Comparison of ENCODE assay signal across 21 cellular contexts in genomic region chr1:14775434-14775833, GRCh38.
DNase-seq lines count a peak whose midpoint lies in the region; ATAC-seq, FAIRE-seq and TF ChIP-seq lines count a peak whose summit lies in the region.
"Had no signal": no experiment of that assay in that cellular context is flagged by ENCODE, and none has a peak within 500 bp of the region (broad histone marks: within the 10 kb centered on the region; RNA-seq: fewer than 3 reads in every experiment).

No MANE protein-coding gene starts in this region.

- no peak overlapping the region for H2AFZ ChIP-seq in DND-41 (ENCODE audit: low read depth, low read length)
- no peak overlapping the region for H2AFZ ChIP-seq in K562 (ENCODE audit: low read depth, low read length)
- H2AFZ ChIP-seq in neuronal stem cell (ENCODE audit: low read length), result no peak overlapping the region

- CTCF ChIA-PET in K562 (lab: Yijun Ruan, JAX; ENCODE audit: low intra/inter-chr PET ratio), result no interaction called here

- TF ChIP-seq EP300 in K562 (IDR thresholded peaks at IDR 0.05; ENCODE audit: low read length), result no peak

- H3K27me3 ChIP-seq in DND-41 (ENCODE audit: insufficient read depth, low read length, poor library complexity) (no peaks in the 10 kb centered on the region), K562 (ENCODE audit: control insufficient read depth in 2 of 2, insufficient read depth in 2 of 2, low read length in 2 of 2) (no peaks in the 10 kb centered on the region), neuronal stem cell (ENCODE audit: control insufficient read depth in 3 of 3, insufficient read depth in 3 of 3, low read depth in 1 of 3, low read length in 3 of 3) (no peaks in the 10 kb centered on the region)
- H3K27me3 ChIP-seq: BLaER1 treated with 17β-estradiol and CSF1 and Interleukin-3, amounts not matched to agents 10 nM and 100 nM had no signal

- TF ChIP-seq CTCF in DND-41 (IDR thresholded peaks at IDR 0.05; ENCODE audit: borderline replicate concordance, extremely low read depth, low read length, poor library complexity, severe bottlenecking) (no peak), K562 (IDR thresholded peaks at IDR 0.05 in 2 of 3, conservative IDR thresholded peaks at IDR 0.05 in 1 of 3; ENCODE audit: insufficient read depth in 2 of 3, low read depth in 1 of 3, low read length in 3 of 3) (no peak), GM13976 (IDR thresholded peaks at IDR 0.05; ENCODE audit: borderline replicate concordance, control extremely low read depth, extremely low read depth, insufficient read depth, missing control alignments) (no peak)

- H3K4me2 ChIP-seq in DND-41 (ENCODE audit: insufficient read depth, low read length) (no peak overlapping the region), K562 (ENCODE audit: insufficient read depth, low read length) (peak overlapping the region; percentile 81), neuronal stem cell (ENCODE audit: insufficient read depth, low read length, poor library complexity, severe bottlenecking) (no peak overlapping the region)
- H3K4me2 ChIP-seq: A549 had no signal

- intact Hi-C loops in K562 (cut with micrococcal nuclease), result loop anchor here (5.0 kb wide), 2 partner anchors 152 to 272 kb away; no protein-coding TSS in a partner anchor

- DNase-seq in DND-41 (no peak), K562 (ENCODE audit: extremely low read depth in 1 of 4, low spot score in 3 of 4) (no peak), neuronal stem cell (ENCODE audit: low spot score) (no peak), GM13976 (ENCODE audit: low spot score) (no peak), cerebellar cortex (ENCODE audit: low spot score) (no peak)
- DNase-seq: AML-193; Caco-2; Calu3; CD4-positive, alpha-beta T cell; CD8-positive, alpha-beta T cell; DMS79 treated with DMSO at 0.1 percent for 48 hours; EL; GDM1 had no signal

- 86% methylated on average over 9 of the region's 10 CpGs for WGBS in K562 (ENCODE audit: insufficient coverage, low coverage, missing lambda C conversion rate)
- no CpG with 5 or more reads among the region's 10 CpGs for WGBS in neuronal stem cell (ENCODE audit: extremely low coverage in 2 of 2, insufficient read length in 2 of 2, insufficient replicate concordance in 1 of 2), 2 donors

- no peak overlapping the region for H3K9ac ChIP-seq in DND-41 (ENCODE audit: low read depth, low read length)
- H3K9ac ChIP-seq in K562 (ENCODE audit: insufficient read depth in 1 of 2, low read depth in 2 of 2, low read length in 2 of 2), result peak overlapping the region; percentile 88 to 93
- no peak overlapping the region for H3K9ac ChIP-seq in neuronal stem cell (ENCODE audit: low read depth, low read length, poor library complexity)
- H3K9ac ChIP-seq: BLaER1 treated with 17β-estradiol and CSF1 and Interleukin-3, amounts not matched to agents 10 nM and 100 nM had no signal

- no TSS peak for BruUV-seq in K562 (replicated peaks; lab: Mats Ljungman, UMichigan)

- H3K23ac ChIP-seq in neuronal stem cell (ENCODE audit: low read depth, low read length, poor library complexity), result no peak overlapping the region

- no peak for FAIRE-seq in K562 (lab: Jason Lieb, UNC)
- FAIRE-seq: A549, D721Med, GM12878, GM12892, GM19239 had no signal

- peak overlapping the region; percentile 77 for H2AK5ac ChIP-seq in neuronal stem cell (ENCODE audit: low read depth, low read length)

- H3K9me1 ChIP-seq in K562 (ENCODE audit: control insufficient read depth, insufficient read depth, low read length), result no peaks in the 10 kb centered on the region

- no peak overlapping the region for H4K8ac ChIP-seq in neuronal stem cell (ENCODE audit: low read depth, low read length)

- no peak overlapping the region for H2BK120ac ChIP-seq in neuronal stem cell (ENCODE audit: low read depth, low read length)

- H2BK5ac ChIP-seq in neuronal stem cell (ENCODE audit: low read length), result no peak overlapping the region

- no peaks in the 10 kb centered on the region for H3K36me3 ChIP-seq in DND-41 (ENCODE audit: insufficient read depth, low read length)
- H3K36me3 ChIP-seq in K562 (ENCODE audit: control insufficient read depth, insufficient read depth, low read length), result peaks cover 39% of the 10 kb centered on the region
- H3K36me3 ChIP-seq in neuronal stem cell (replicated peaks in 1 of 2; ENCODE audit: control insufficient read depth in 2 of 2, insufficient read depth in 2 of 2, low read length in 2 of 2), result peaks cover 0 to 18% of the 10 kb centered on the region in 2 donors
- H3K36me3 ChIP-seq: BLaER1 treated with 17β-estradiol and CSF1 and Interleukin-3, amounts not matched to agents 10 nM and 100 nM had no signal

- H3K18ac ChIP-seq in neuronal stem cell (ENCODE audit: low read length), result peak overlapping the region; percentile 68

- H4K20me1 ChIP-seq in DND-41 (ENCODE audit: insufficient read depth, low read length) (no peaks in the 10 kb centered on the region), K562 (replicated peaks; ENCODE audit: control insufficient read depth, insufficient read depth, low read length) (peaks cover 4% of the 10 kb centered on the region; the same call in 1 of the 2 replicates)
- H4K20me1 ChIP-seq: BLaER1 treated with 17β-estradiol and CSF1 and Interleukin-3, amounts not matched to agents 10 nM and 100 nM had no signal

- in situ Hi-C loops in K562 (cut with MboI), result no loop called here
- in situ Hi-C loops in GM13976 (cut with MboI; ENCODE audit: low sequenced_read_pairs, unreplicated experiment), result no loop called here

- no peak overlapping the region for H2BK12ac ChIP-seq in neuronal stem cell (ENCODE audit: low read length)

- H3K14ac ChIP-seq in neuronal stem cell (ENCODE audit: low read length), result no peak overlapping the region

- TF ChIP-seq POLR2A in K562 (conservative IDR thresholded peaks at IDR 0.05), result no peak

- H3K9me3 ChIP-seq in DND-41 (ENCODE audit: insufficient read depth, low read length, severe bottlenecking), result no peaks in the 10 kb centered on the region
- H3K9me3 ChIP-seq in K562 (replicated peaks; ENCODE audit: control insufficient read depth, insufficient read depth, low read depth, low read length), result no peaks in the 10 kb centered on the region
- H3K9me3 ChIP-seq in neuronal stem cell (replicated peaks in 1 of 2; ENCODE audit: control insufficient read depth in 2 of 2, insufficient read depth in 1 of 2, low read depth in 1 of 2, low read length in 2 of 2), result no peaks in the 10 kb centered on the region
- H3K9me3 ChIP-seq: A549, Caco-2 had no signal

- H2BK15ac ChIP-seq in neuronal stem cell (ENCODE audit: low read length), result no peak overlapping the region

- H3K4me1 ChIP-seq in DND-41 (ENCODE audit: insufficient read depth, low read length), result peaks cover 38% of the 10 kb centered on the region
- peaks cover 42 to 47% of the 10 kb centered on the region in 2 experiments for H3K4me1 ChIP-seq in K562 (replicated peaks in 1 of 2; ENCODE audit: control insufficient read depth in 2 of 2, insufficient read depth in 2 of 2, low read length in 2 of 2)
- peaks cover 15 to 16% of the 10 kb centered on the region in 2 donors for H3K4me1 ChIP-seq in neuronal stem cell (ENCODE audit: control insufficient read depth in 2 of 2, insufficient read depth in 1 of 2, low read depth in 1 of 2, low read length in 2 of 2)
- H3K4me1 ChIP-seq: A549, Caco-2 had no signal

- H3K79me2 ChIP-seq in DND-41 (ENCODE audit: insufficient read depth, low read length) (no peaks in the 10 kb centered on the region; the same call in 1 of the 2 replicates), K562 (ENCODE audit: control insufficient read depth, insufficient read depth, low read length) (peaks cover 40% of the 10 kb centered on the region)

- H3K27ac ChIP-seq in DND-41 (ENCODE audit: low read length) (peak overlapping the region; percentile 14; the same call in 1 of the 2 replicates), K562 (ENCODE audit: extremely low read depth, low read depth, low read length) (peak overlapping the region; percentile 63), neuronal stem cell (replicated peaks; ENCODE audit: low read length) (no peak overlapping the region)
- H3K27ac ChIP-seq: 22Rv1; A549; BLaER1 treated with 17β-estradiol and CSF1 and Interleukin-3, amounts not matched to agents 10 nM and 100 nM; C4-2B had no signal

- H4K91ac ChIP-seq in neuronal stem cell (ENCODE audit: low read depth, low read length, poor library complexity), result no peak overlapping the region

- H3K79me1 ChIP-seq in neuronal stem cell (ENCODE audit: low read depth, low read length), result peaks cover 3% of the 10 kb centered on the region

- TF ChIP-seq RAD21 in K562 (CRISPR knock-in tag; conservative IDR thresholded peaks at IDR 0.05 in 1 of 2, IDR thresholded peaks at IDR 0.05 in 1 of 2), result no peak

- no peak for ATAC-seq in DND-41 (ENCODE audit: insufficient read depth, low read depth)
- no peak for ATAC-seq in K562
- ATAC-seq: A549; CD8-positive, alpha-beta T cell; GM12878 had no signal

- no peak overlapping the region for H3K4ac ChIP-seq in neuronal stem cell (ENCODE audit: low read length)

- H3K4me3 ChIP-seq in DND-41 (ENCODE audit: low read depth in 1 of 2, low read length in 2 of 2) (no peak overlapping the region), K562 (peak overlapping the region; percentile 47), neuronal stem cell (ENCODE audit: low read length in 2 of 2) (peak overlapping the region in 1 of 2 donors; percentile 7)
- H3K4me3 ChIP-seq: A549; BLaER1 treated with 17β-estradiol and CSF1 and Interleukin-3, amounts not matched to agents 10 nM and 100 nM; GM12878 had no signal

- POLR2A ChIA-PET in K562 (lab: Yijun Ruan, JAX), result interaction anchor here (0.6 to 4.8 kb wide), 4 partner anchors 10 to 193 kb away, joined by 3 to 45 read pairs (median 4); no protein-coding TSS in a partner anchor

TF ChIP-seq in K562, 482 proteins besides CTCF, POLR2A, EP300 and RAD21 (continues in another document):
- TF ChIP-seq ARID2 (IDR thresholded peaks at IDR 0.05), result no peak
- TF ChIP-seq MTA1 (IDR thresholded peaks at IDR 0.05; ENCODE audit: borderline replicate concordance), result no peak
- TF ChIP-seq CEBPB (tag; IDR thresholded peaks at IDR 0.05), result no peak
- TF ChIP-seq L3MBTL2 (IDR thresholded peaks at IDR 0.05), result peak; percentile 50; the same call in 1 of the 2 replicates
- TF ChIP-seq SNRNP70 (optimal IDR thresholded peaks at IDR 0.05; ENCODE audit: low read depth, low read length), result no peak
- peak; percentile 12; the same call in 1 of the 2 replicates for TF ChIP-seq ZNF277 (CRISPR knock-in tag; IDR thresholded peaks at IDR 0.05; ENCODE audit: borderline replicate concordance)
- no peak for TF ChIP-seq ZNF766 (CRISPR knock-in tag; conservative IDR thresholded peaks at IDR 0.05)
- no peak for TF ChIP-seq KLF13 (tag; IDR thresholded peaks at IDR 0.05; ENCODE audit: borderline replicate concordance, low read depth)

Comparison
In these comparisons a context has a peak if more than half of its experiments do, and no peak if none do; other contexts are left out.
1. H3K9ac ChIP-seq: peak in K562 (2 of 2); none in DND-41 (single experiment) and neuronal stem cell (single experiment).